In genomic region chr2:96147593-96148201, GRCh38 we compare ENCODE assay signal across 8 cellular contexts. TPM values are rescaled to one million over a fixed set of nuclear protein-coding genes. Genes with fewer than 3 reads are reported as not detected.
DNase-seq lines count a peak whose midpoint lies in the region; ATAC-seq, FAIRE-seq and TF ChIP-seq lines count a peak whose summit lies in the region.

No MANE protein-coding gene starts in this region.

- no peak for TF ChIP-seq POLR2A in HepG2 (IDR thresholded peaks at IDR 0.05; ENCODE audit: insufficient read depth in 1 of 2, low read depth in 2 of 2, low read length in 2 of 2)

- ATAC-seq in HepG2 (no peak), aorta (ENCODE audit: low FRiP score) (no peak), HG03139 (IDR thresholded peaks at IDR 0.05; ENCODE audit: unreplicated experiment) (no peak)

- FAIRE-seq in HepG2 (lab: Jason Lieb, UNC) = no peak

- H3K79me2 ChIP-seq in HepG2 (ENCODE audit: insufficient read depth, low read length) = no peaks in the 10 kb centered on the region

- no peak for TF ChIP-seq RAD21 in HepG2 (CRISPR knock-in tag; IDR thresholded peaks at IDR 0.05)

- no peak overlapping the region for H3K27ac ChIP-seq in HepG2 (ENCODE audit: extremely low read length, insufficient read depth, low read length)
- peak overlapping the region in 1 of 2 donors; percentile 36 for H3K27ac ChIP-seq in aorta (ENCODE audit: low read depth in 1 of 2, low read length in 2 of 2)

- in situ Hi-C loops in HepG2 (cut with HindIII; ENCODE audit: extremely low pct_ligation_motif_present, low pct_unique_long_range_greater_than_20kb) = loop anchor here (25.0 kb wide), 1 partner anchor 365 kb away; the partner anchor contains the start of gene NEURL3

- peaks cover 4% of the 10 kb centered on the region for H3K27me3 Mint-ChIP-seq in activated CD4-positive, alpha-beta memory T cell treated with anti-CD3 and anti-CD28 coated beads for 36 hours

- peaks cover 59% of the 10 kb centered on the region for H3K4me1 Mint-ChIP-seq in activated CD4-positive, alpha-beta memory T cell treated with anti-CD3 and anti-CD28 coated beads for 36 hours (ENCODE audit: low read depth)

- H4K20me1 ChIP-seq in HepG2 (ENCODE audit: insufficient read depth, low read length) = no peaks in the 10 kb centered on the region

- H2AFZ ChIP-seq in HepG2 (ENCODE audit: low read length) = no peak overlapping the region

- no peak overlapping the region for H3K9ac ChIP-seq in HepG2 (ENCODE audit: insufficient read depth, low read depth, low read length)

- CTCF ChIA-PET in activated CD4-positive, alpha-beta memory T cell treated with anti-CD3 and anti-CD28 coated beads for 36 hours (lab: Charles Lee) = interaction anchor here (1.9 to 13.8 kb wide), 6 partner anchors 9 to 61 kb away, joined by 6 to 474 read pairs (median 20); partner anchors contain the start of genes ASTL and STARD7
- CTCF ChIA-PET in HepG2 (lab: Yijun Ruan, JAX; ENCODE audit: low intra/inter-chr PET ratio, low total read pairs) = no interaction called here

- H3K4me3 Mint-ChIP-seq in activated CD4-positive, alpha-beta memory T cell treated with anti-CD3 and anti-CD28 coated beads for 36 hours = peak overlapping the region; percentile 85

- H3K27ac Mint-ChIP-seq in activated CD4-positive, alpha-beta memory T cell treated with anti-CD3 and anti-CD28 coated beads for 36 hours = peak overlapping the region; percentile 100

- peaks cover 28% of the 10 kb centered on the region for H3K36me3 Mint-ChIP-seq in activated CD4-positive, alpha-beta memory T cell treated with anti-CD3 and anti-CD28 coated beads for 36 hours

- intact Hi-C loops in activated CD4-positive, alpha-beta memory T cell treated with anti-CD3 and anti-CD28 coated beads for 36 hours (cut with micrococcal nuclease) = loop anchor here (2.0 to 5.0 kb wide), 5 partner anchors 95 to 490 kb away; partner anchors contain the start of genes ANKRD36C, ARID5A and KANSL3
- intact Hi-C loops in HepG2 (cut with micrococcal nuclease; ENCODE audit: unreplicated experiment) (no loop called here), aorta (cut with DNase I) (loop anchor here (5.0 to 10.0 kb wide), 2 partner anchors 105 to 357 kb away; partner anchors contain the start of gene NEURL3 (in 1 of the 2))

- H3K9me3 ChIP-seq in HepG2 (ENCODE audit: low read length) (no peaks in the 10 kb centered on the region), aorta (ENCODE audit: control insufficient read depth, low read length) (no peaks in the 10 kb centered on the region)

- BruUV-seq in HepG2 (replicated peaks; lab: Mats Ljungman, UMichigan) = no TSS peak

- peaks cover 15% of the 10 kb centered on the region for H3K4me1 ChIP-seq in HepG2 (ENCODE audit: insufficient read depth, low read length)
- H3K4me1 ChIP-seq in aorta (ENCODE audit: control insufficient read depth in 1 of 2, insufficient read depth in 2 of 2, low read length in 2 of 2) = no peaks in the 10 kb centered on the region

- TF ChIP-seq EP300 in HepG2 (IDR thresholded peaks at IDR 0.05; ENCODE audit: low read depth in 2 of 2, low read length in 2 of 2) = no peak
- TF ChIP-seq EP300 in HepG2 (CRISPR knock-in tag; IDR thresholded peaks at IDR 0.05; ENCODE audit: borderline replicate concordance) = no peak

- no peaks in the 10 kb centered on the region for H3K9me3 Mint-ChIP-seq in activated CD4-positive, alpha-beta memory T cell treated with anti-CD3 and anti-CD28 coated beads for 36 hours

- 29% methylated on average over 7 of the region's 9 CpGs for WGBS in HepG2 (ENCODE audit: low lambda C conversion rate)
- WGBS in aorta, 2 donors = 45 to 48% methylated on average over 9 of the region's 9 CpGs

- H3K4me2 ChIP-seq in HepG2 (ENCODE audit: low read depth, low read length) = no peak overlapping the region

- H3K36me3 ChIP-seq in HepG2 (replicated peaks in 1 of 2; ENCODE audit: control insufficient read depth in 1 of 2, insufficient read depth in 2 of 2, low read length in 2 of 2) (no peaks in the 10 kb centered on the region), aorta (ENCODE audit: control insufficient read depth in 1 of 2, insufficient read depth in 2 of 2, low read length in 1 of 2) (no peaks in the 10 kb centered on the region)

- H3K4me3 ChIP-seq in HepG2 (replicated peaks in 1 of 3; ENCODE audit: insufficient read depth in 1 of 3, low read depth in 2 of 3, low read length in 3 of 3) (no peak overlapping the region), aorta (ENCODE audit: low read length in 2 of 2) (no peak overlapping the region)

- POLR2A ChIA-PET in activated CD4-positive, alpha-beta memory T cell treated with anti-CD3 and anti-CD28 coated beads for 36 hours (lab: Charles Lee) = interaction anchor here (1.4 to 11.0 kb wide), 5 partner anchors 9 to 61 kb away, joined by 7 to 206 read pairs (median 9); partner anchors contain the start of genes ASTL and STARD7
- POLR2A ChIA-PET in HepG2 (lab: Yijun Ruan, JAX) = no interaction called here

- peaks cover 16 to 70% of the 10 kb centered on the region in 2 experiments for H3K27me3 ChIP-seq in HepG2 (ENCODE audit: control insufficient read depth in 1 of 2, insufficient read depth in 2 of 2, low read length in 2 of 2)
- H3K27me3 ChIP-seq in aorta (ENCODE audit: control insufficient read depth in 1 of 2, insufficient read depth in 2 of 2, low read length in 1 of 2) = no peaks in the 10 kb centered on the region

- TF ChIP-seq CTCF in HepG2 (CRISPR knock-in tag; IDR thresholded peaks at IDR 0.05) = no peak

- DNase-seq in stimulated activated CD4-positive, alpha-beta T cell treated with anti-CD3 and anti-CD28 coated beads, Interleukin-15, amount 100 ng/mL, for 24 hours = peak; percentile 51
- DNase-seq in stimulated activated CD4-positive, alpha-beta T cell treated with anti-CD3 and anti-CD28 coated beads, Interleukin-2, amount 100 ng/mL, for 48 hours = no peak
- peak; percentile 56 for DNase-seq in activated CD4-positive, alpha-beta memory T cell treated with anti-CD3 and anti-CD28 coated beads for 36 hours
- DNase-seq in HepG2 (ENCODE audit: low spot score) = no peak
- DNase-seq in aorta = peak; percentile 38 to 56
- no peak for DNase-seq in NCI-H748 treated with DMSO at 0.1 percent for 48 hours (lab: John Stamatoyannopoulos, UW)
- DNase-seq in stimulated activated naive CD4-positive, alpha-beta T cell treated with Interleukin-2 at 50 U/mL for 16 hours (lab: John Stamatoyannopoulos, UW) = no peak

RNA-seq across cellular contexts. Expression of gene DUSP2, which starts 2.5 kb away (rescaled TPM):
- total RNA-seq in activated CD4-positive, alpha-beta memory T cell treated with anti-CD3 and anti-CD28 coated beads for 36 hours = 100 to 1,000 TPM; 522 to 539 TPM
- total RNA-seq in HepG2 (2016; rRNA removed; fragmentation: Illumina TruSeq; extraction: Trizol) (not detected in 2 replicates), aorta (1 to 10 TPM; 5.7 to 7.5 TPM)
- not detected in 2 replicates for total RNA-seq in HepG2 (2016; cell fraction: cytosol; rRNA removed; fragmentation: Illumina TruSeq; extraction: Trizol; ENCODE audit: low read depth)
- not detected in 2 replicates for total RNA-seq in HepG2 (2016; cell fraction: insoluble cytoplasmic fraction; rRNA removed; fragmentation: Illumina TruSeq; extraction: Trizol)
- not detected in 2 replicates for total RNA-seq in HepG2 (2016; cell fraction: membrane; rRNA removed; fragmentation: Illumina TruSeq; extraction: Trizol)
- total RNA-seq in HepG2 (2016; cell fraction: nucleus; rRNA removed; fragmentation: Illumina TruSeq; extraction: Trizol) = not detected in 2 replicates
- polyA plus RNA-seq in HepG2 (2011; rRNA removed) (not detected in 2 replicates), aorta (1 to 10 TPM; 1.2 to 1.9 TPM)
- 0.04 TPM in 1 of 2 replicates, not detected in the other for polyA plus RNA-seq in HepG2 (2011; cell fraction: cytosol; rRNA removed)
- 0.12 and 0.18 TPM in 2 replicates for polyA plus RNA-seq in HepG2 (2011; cell fraction: nucleus; rRNA removed)
- polyA plus RNA-seq in HepG2 (2012) = not detected in 2 replicates
- not detected in 2 replicates for polyA plus RNA-seq in HepG2 (2016; cell fraction: cytosol; fragmentation: Illumina TruSeq; extraction: Trizol; ENCODE audit: low read depth)
- not detected in 2 replicates for polyA plus RNA-seq in HepG2 (2016; cell fraction: insoluble cytoplasmic fraction; fragmentation: Illumina TruSeq; extraction: Trizol; ENCODE audit: low read depth)
- not detected in 2 replicates for polyA plus RNA-seq in HepG2 (2016; cell fraction: membrane; fragmentation: Illumina TruSeq; extraction: Trizol; ENCODE audit: low read depth)
- not detected in 2 replicates for polyA plus RNA-seq in HepG2 (2016; cell fraction: nucleus; fragmentation: Illumina TruSeq; extraction: Trizol; ENCODE audit: insufficient read depth, low read depth)
- 103 TPM in 1 of 2 replicates, not detected in the other for polyA minus RNA-seq in HepG2 (2011; rRNA and poly(A)+ RNA removed; ENCODE audit: low replicate concordance)
- polyA minus RNA-seq in HepG2 (2011; cell fraction: cytosol; rRNA and poly(A)+ RNA removed) = 0.69 and 1.3 TPM in 2 replicates
- polyA minus RNA-seq in HepG2 (2011; cell fraction: nucleus; rRNA and poly(A)+ RNA removed) = 0.25 and 0.52 TPM in 2 replicates

RNA-seq across cellular contexts. Expression of gene ASTL, which starts 9.4 kb away (rescaled TPM):
- total RNA-seq in activated CD4-positive, alpha-beta memory T cell treated with anti-CD3 and anti-CD28 coated beads for 36 hours = 1 to 10 TPM; 1.8 to 2.4 TPM
- total RNA-seq in HepG2 (2016; rRNA removed; fragmentation: Illumina TruSeq; extraction: Trizol) (not detected in 2 replicates), aorta (under 1 TPM; 0.57 to 0.62 TPM)
- total RNA-seq in HepG2 (2016; cell fraction: cytosol; rRNA removed; fragmentation: Illumina TruSeq; extraction: Trizol; ENCODE audit: low read depth) = not detected in 2 replicates
- total RNA-seq in HepG2 (2016; cell fraction: insoluble cytoplasmic fraction; rRNA removed; fragmentation: Illumina TruSeq; extraction: Trizol) = not detected in 2 replicates
- total RNA-seq in HepG2 (2016; cell fraction: membrane; rRNA removed; fragmentation: Illumina TruSeq; extraction: Trizol) = not detected in 2 replicates
- total RNA-seq in HepG2 (2016; cell fraction: nucleus; rRNA removed; fragmentation: Illumina TruSeq; extraction: Trizol) = not detected in 2 replicates
- polyA plus RNA-seq in HepG2 (2011; rRNA removed) (not detected in 2 replicates), aorta (not detected)
- not detected in 2 replicates for polyA plus RNA-seq in HepG2 (2011; cell fraction: cytosol; rRNA removed)
- not detected in 2 replicates for polyA plus RNA-seq in HepG2 (2011; cell fraction: nucleus; rRNA removed)
- polyA plus RNA-seq in HepG2 (2012) = not detected in 2 replicates
- not detected in 2 replicates for polyA plus RNA-seq in HepG2 (2016; cell fraction: cytosol; fragmentation: Illumina TruSeq; extraction: Trizol; ENCODE audit: low read depth)
- polyA plus RNA-seq in HepG2 (2016; cell fraction: insoluble cytoplasmic fraction; fragmentation: Illumina TruSeq; extraction: Trizol; ENCODE audit: low read depth) = not detected in 2 replicates
- polyA plus RNA-seq in HepG2 (2016; cell fraction: membrane; fragmentation: Illumina TruSeq; extraction: Trizol; ENCODE audit: low read depth) = not detected in 2 replicates
- not detected in 2 replicates for polyA plus RNA-seq in HepG2 (2016; cell fraction: nucleus; fragmentation: Illumina TruSeq; extraction: Trizol; ENCODE audit: insufficient read depth, low read depth)
- 1.6 TPM in 1 of 2 replicates, not detected in the other for polyA minus RNA-seq in HepG2 (2011; rRNA and poly(A)+ RNA removed; ENCODE audit: low replicate concordance)
- polyA minus RNA-seq in HepG2 (2011; cell fraction: cytosol; rRNA and poly(A)+ RNA removed) = not detected in 2 replicates
- not detected in 2 replicates for polyA minus RNA-seq in HepG2 (2011; cell fraction: nucleus; rRNA and poly(A)+ RNA removed)

RNA-seq across cellular contexts. Expression of gene ADRA2B, which starts 31.3 kb away (rescaled TPM):
- under 1 TPM; 0.21 to 0.36 TPM for total RNA-seq in activated CD4-positive, alpha-beta memory T cell treated with anti-CD3 and anti-CD28 coated beads for 36 hours
- total RNA-seq in HepG2 (2016; rRNA removed; fragmentation: Illumina TruSeq; extraction: Trizol) = not detected in 2 replicates
- not detected in 2 replicates for total RNA-seq in HepG2 (2016; cell fraction: cytosol; rRNA removed; fragmentation: Illumina TruSeq; extraction: Trizol; ENCODE audit: low read depth)
- total RNA-seq in HepG2 (2016; cell fraction: insoluble cytoplasmic fraction; rRNA removed; fragmentation: Illumina TruSeq; extraction: Trizol) = not detected in 2 replicates
- total RNA-seq in HepG2 (2016; cell fraction: membrane; rRNA removed; fragmentation: Illumina TruSeq; extraction: Trizol) = not detected in 2 replicates
- total RNA-seq in HepG2 (2016; cell fraction: nucleus; rRNA removed; fragmentation: Illumina TruSeq; extraction: Trizol) = not detected in 2 replicates
- polyA plus RNA-seq in HepG2 (2011; rRNA removed) = not detected in 2 replicates
- polyA plus RNA-seq in HepG2 (2011; cell fraction: cytosol; rRNA removed) = not detected in 2 replicates
- 0.10 TPM in 1 of 2 replicates, not detected in the other for polyA plus RNA-seq in HepG2 (2011; cell fraction: nucleus; rRNA removed)
- polyA plus RNA-seq in HepG2 (2012) = not detected in 2 replicates
- polyA plus RNA-seq in HepG2 (2016; cell fraction: cytosol; fragmentation: Illumina TruSeq; extraction: Trizol; ENCODE audit: low read depth) = not detected in 2 replicates
- not detected in 2 replicates for polyA plus RNA-seq in HepG2 (2016; cell fraction: insoluble cytoplasmic fraction; fragmentation: Illumina TruSeq; extraction: Trizol; ENCODE audit: low read depth)
- polyA plus RNA-seq in HepG2 (2016; cell fraction: membrane; fragmentation: Illumina TruSeq; extraction: Trizol; ENCODE audit: low read depth) = not detected in 2 replicates
- polyA plus RNA-seq in HepG2 (2016; cell fraction: nucleus; fragmentation: Illumina TruSeq; extraction: Trizol; ENCODE audit: insufficient read depth, low read depth) = not detected in 2 replicates
- polyA minus RNA-seq in HepG2 (2011; rRNA and poly(A)+ RNA removed; ENCODE audit: low replicate concordance) = 0.07 TPM in 1 of 2 replicates, not detected in the other
- not detected in 2 replicates for polyA minus RNA-seq in HepG2 (2011; cell fraction: cytosol; rRNA and poly(A)+ RNA removed)
- polyA minus RNA-seq in HepG2 (2011; cell fraction: nucleus; rRNA and poly(A)+ RNA removed) = not detected in 2 replicates
- total RNA-seq in aorta = 10 to 100 TPM in 1 of 2 donors, under 1 TPM in 1; 0.81 to 34.0 TPM
- polyA plus RNA-seq in aorta = under 1 TPM in 1 of 2 donors, not detected in 1; 0.26 TPM

Comparison
In these comparisons a context has a peak if more than half of its experiments do, and no peak if none do; other contexts are left out.
1. DNase-seq: peak in stimulated activated CD4-positive, alpha-beta T cell treated with anti-CD3 and anti-CD28 coated beads, Interleukin-15, amount 100 ng/mL, for 24 hours (single experiment), activated CD4-positive, alpha-beta memory T cell treated with anti-CD3 and anti-CD28 coated beads for 36 hours (single experiment) and aorta (2 of 2); none in stimulated activated CD4-positive, alpha-beta T cell treated with anti-CD3 and anti-CD28 coated beads, Interleukin-2, amount 100 ng/mL, for 48 hours (0 of 2), HepG2 (single experiment), NCI-H748 treated with DMSO at 0.1 percent for 48 hours (single experiment) and stimulated activated naive CD4-positive, alpha-beta T cell treated with Interleukin-2 at 50 U/mL for 16 hours (single experiment).
2. RNA of gene DUSP2, which starts 2.5 kb away (total RNA-seq): 522 to 539 TPM in activated CD4-positive, alpha-beta memory T cell treated with anti-CD3 and anti-CD28 coated beads for 36 hours; 5.7 to 7.5 TPM in aorta and not detected in HepG2; every median in the first group is over 10 times any median in the second.